Comparison of ENCODE assay signal across 15 cellular contexts in the genomic region with DNA sequence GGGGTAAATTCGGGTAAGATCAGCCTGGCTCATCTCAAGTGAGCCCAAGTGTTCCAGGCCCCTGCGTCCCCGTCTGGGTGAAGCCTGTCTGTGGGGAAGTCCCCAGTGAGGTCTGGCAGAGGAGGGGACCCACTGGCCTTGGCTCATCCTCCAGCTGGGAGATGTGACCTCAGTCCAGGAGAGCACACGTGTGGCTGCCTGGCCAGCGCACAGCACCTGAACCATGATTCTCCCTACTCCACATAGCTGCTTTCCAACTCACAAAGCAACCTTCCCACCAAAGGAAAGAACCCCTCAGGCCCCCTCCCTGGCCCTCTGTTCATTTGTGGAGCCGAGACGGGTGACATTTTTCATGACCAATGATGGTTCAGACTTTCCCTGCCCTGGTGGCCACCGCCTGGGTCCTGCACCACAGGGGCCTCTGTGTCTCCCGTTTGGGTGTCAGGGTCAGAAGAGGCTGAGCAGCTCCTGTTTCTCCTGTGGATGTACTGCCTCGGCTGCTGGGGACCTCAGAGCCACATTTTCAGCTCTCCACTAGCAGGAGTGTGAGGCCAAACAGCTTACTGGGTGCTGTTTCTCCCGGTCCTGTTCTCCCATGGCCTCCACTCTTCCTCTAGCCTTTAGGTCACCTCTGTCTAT.
A peak's percentile ranks its signal among the peaks of the same experiment; 100 is the strongest.
DNase-seq lines count a peak whose midpoint lies in the region; ATAC-seq and TF ChIP-seq lines count a peak whose summit lies in the region.
"Had no signal": no experiment of that assay in that cellular context is flagged by ENCODE, and none has a peak within 500 bp of the region (broad histone marks: within the 10 kb centered on the region; RNA-seq: fewer than 3 reads in every experiment).

No MANE protein-coding gene starts in this region.

- H3K27ac ChIP-seq in testis, result no peak overlapping the region
- H3K27ac ChIP-seq: BLaER1 had no signal

- intact Hi-C loops in testis (cut with DNase I; ENCODE audit: low total_unique reads), result no loop called here

- WGBS in testis, 2 donors, result 62 to 70% methylated on average over 9 to 11 of the region's 11 CpGs

- H3K36me3 ChIP-seq in H7 (replicated peaks; ENCODE audit: control insufficient read depth, insufficient read depth, low read length) (no peaks in the 10 kb centered on the region), testis (ENCODE audit: low read depth, missing control alignments) (no peaks in the 10 kb centered on the region)
- H3K36me3 ChIP-seq: BLaER1 had no signal

- ATAC-seq in GM21515 (IDR thresholded peaks at IDR 0.05; ENCODE audit: unreplicated experiment), result no peak

- DNase-seq in H7, result peak; percentile 32
- DNase-seq in SK-N-DZ (ENCODE audit: low spot score), result peak; percentile 35
- peak; percentile 7 to 13 for DNase-seq in mesothelial cell of epicardium (ENCODE audit: low spot score in 2 of 2, unreplicated experiment in 2 of 2)
- DNase-seq in testis, result peak; percentile 5
- no peak for DNase-seq in putamen (ENCODE audit: low spot score)
- no peak for DNase-seq in activated naive CD8-positive, alpha-beta T cell treated with anti-CD3 and anti-CD28 coated beads for 36 hours
- DNase-seq: GOT3, HFFc6, KBM-7, NCI-H1092, NCI-H2227 treated with DMSO at 0.1 percent for 48 hours, NCI-H526, RPMI8226 had no signal

- no peak overlapping the region for H3K27ac Mint-ChIP-seq in mesothelial cell of epicardium
- H3K27ac Mint-ChIP-seq in activated naive CD8-positive, alpha-beta T cell treated with anti-CD3 and anti-CD28 coated beads for 36 hours, result no peak overlapping the region
- H3K27ac Mint-ChIP-seq: HFFc6 had no signal

- H3K27me3 ChIP-seq in H7 (ENCODE audit: control insufficient read depth, insufficient read depth, low read length) (no peaks in the 10 kb centered on the region), testis (no peaks in the 10 kb centered on the region)
- H3K27me3 ChIP-seq: BLaER1 had no signal

- H3K4me3 ChIP-seq in H7 (ENCODE audit: insufficient read depth, low read depth, low read length) (no peak overlapping the region), testis (no peak overlapping the region)
- H3K4me3 ChIP-seq: BLaER1 had no signal

- peaks cover 40% of the 10 kb centered on the region for H3K27me3 Mint-ChIP-seq in mesothelial cell of epicardium (ENCODE audit: low read depth)
- no peaks in the 10 kb centered on the region for H3K27me3 Mint-ChIP-seq in activated naive CD8-positive, alpha-beta T cell treated with anti-CD3 and anti-CD28 coated beads for 36 hours

- TF ChIP-seq POLR2A in testis (IDR thresholded peaks at IDR 0.05), result no peak

- H3K9me3 ChIP-seq in testis, result no peaks in the 10 kb centered on the region
- H3K9me3 ChIP-seq: BLaER1 had no signal

- H3K36me3 Mint-ChIP-seq in mesothelial cell of epicardium, result no peaks in the 10 kb centered on the region
- H3K36me3 Mint-ChIP-seq in activated naive CD8-positive, alpha-beta T cell treated with anti-CD3 and anti-CD28 coated beads for 36 hours, result no peaks in the 10 kb centered on the region

- H3K4me1 Mint-ChIP-seq in mesothelial cell of epicardium, result peaks cover 2% of the 10 kb centered on the region
- H3K4me1 Mint-ChIP-seq in activated naive CD8-positive, alpha-beta T cell treated with anti-CD3 and anti-CD28 coated beads for 36 hours, result no peaks in the 10 kb centered on the region

- no peaks in the 10 kb centered on the region for H3K4me1 ChIP-seq in testis

- no peak for TF ChIP-seq CTCF in mesothelial cell of epicardium (IDR thresholded peaks at IDR 0.05; ENCODE audit: unreplicated experiment)
- no peak for TF ChIP-seq CTCF in testis (IDR thresholded peaks at IDR 0.05)

- H3K9me3 Mint-ChIP-seq in mesothelial cell of epicardium, result no peaks in the 10 kb centered on the region
- H3K9me3 Mint-ChIP-seq in activated naive CD8-positive, alpha-beta T cell treated with anti-CD3 and anti-CD28 coated beads for 36 hours, result no peaks in the 10 kb centered on the region
- H3K9me3 Mint-ChIP-seq: HFFc6 had no signal

- H3K4me3 Mint-ChIP-seq in mesothelial cell of epicardium, result no peak overlapping the region
- H3K4me3 Mint-ChIP-seq in activated naive CD8-positive, alpha-beta T cell treated with anti-CD3 and anti-CD28 coated beads for 36 hours, result no peak overlapping the region
- H3K4me3 Mint-ChIP-seq: HFFc6 had no signal

Comparison
In these comparisons a context has a peak if more than half of its experiments do, and no peak if none do; other contexts are left out.
1. DNase-seq: peak in H7 (single experiment), SK-N-DZ (single experiment), mesothelial cell of epicardium (2 of 2) and testis (single experiment); none in putamen (single experiment) and activated naive CD8-positive, alpha-beta T cell treated with anti-CD3 and anti-CD28 coated beads for 36 hours (single experiment).